Comparison of ENCODE assay signal across 25 cellular contexts in the genomic region with DNA sequence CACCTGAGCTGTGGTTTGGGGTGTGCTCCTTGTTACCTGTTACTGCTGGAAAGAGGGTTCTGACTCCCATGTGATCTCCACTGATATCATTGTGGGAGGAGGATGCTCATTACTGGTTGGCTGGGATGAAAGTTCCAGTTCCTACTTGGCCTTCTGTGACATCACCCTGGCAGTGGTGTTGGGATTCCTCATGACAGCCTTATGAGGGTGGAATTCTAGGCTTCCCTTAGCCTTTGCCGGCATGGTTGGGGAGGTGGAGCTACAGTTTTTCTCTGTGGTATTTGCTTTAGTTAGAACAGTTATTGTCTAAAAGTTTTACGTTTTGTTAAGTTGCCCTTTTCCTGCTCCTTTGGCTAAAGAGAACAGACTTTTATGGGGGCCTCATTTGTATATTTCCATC.
"Had no signal": no experiment of that assay in that cellular context is flagged by ENCODE, and none has a peak within 500 bp of the region (broad histone marks: within the 10 kb centered on the region; RNA-seq: fewer than 3 reads in every experiment).

No MANE protein-coding gene starts in this region.

- H3K27me3 ChIP-seq: colonic mucosa, left lung, neural progenitor cell, right lobe of liver, suprapubic skin, transverse colon had no signal

- H3K27me3 Mint-ChIP-seq: central memory CD8-positive, alpha-beta T cell; dendritic cell treated with granulocyte-macrophage colony-stimulating factor and Interleukin-4, amounts not matched to agents 40 ng/mL and 50 ng/mL, for 4 days; naive B cell; natural killer cell treated with Interleukin-12 subunit alpha and Interleukin-12 subunit beta and Interleukin-15 and Interleukin-18, amount 100 ng/mL, for 72 hours; progenitor cell of endocrine pancreas; stimulated activated naive CD8-positive, alpha-beta T cell treated with anti-CD3 and anti-CD28 coated beads, Interleukin-15, amount 100 ng/mL, for 72 hours had no signal

- H3K36me3 ChIP-seq: colonic mucosa, left lung, lower lobe of right lung, neural progenitor cell, right lobe of liver, suprapubic skin, transverse colon had no signal

- DNase-seq: colonic mucosa; effector CD8-positive, alpha-beta T cell; endodermal cell; left cardiac atrium; left lung; lower lobe of right lung; mucosa of descending colon; naive B cell; right lobe of liver; small intestine; stimulated activated CD4-positive, alpha-beta T cell treated with anti-CD3 and anti-CD28 coated beads, Interleukin-1b, Interleukin-23, amount 100 ng/mL, for 48 hours; stimulated activated CD4-positive, alpha-beta T cell treated with anti-CD3 and anti-CD28 coated beads, Interleukin-4, amount 100 ng/mL, for 1 hour; stimulated activated CD8-positive, alpha-beta memory T cell treated with anti-CD3 and anti-CD28 coated beads, Interleukin-4, amount 100 ng/mL, for 48 hours; stimulated activated naive CD4-positive, alpha-beta T cell; stimulated activated naive CD8-positive, alpha-beta T cell treated with anti-CD3 and anti-CD28 coated beads, Interleukin-15, amount 100 ng/mL, for 72 hours; transverse colon had no signal

- H3K27ac ChIP-seq: colonic mucosa, epithelial cell of prostate, left lung, lower lobe of right lung, neural progenitor cell, parathyroid adenoma, suprapubic skin, transverse colon had no signal

- H3K4me1 Mint-ChIP-seq: endodermal cell; naive B cell; neural progenitor cell; stimulated activated naive CD8-positive, alpha-beta T cell treated with anti-CD3 and anti-CD28 coated beads, Interleukin-15, amount 100 ng/mL, for 72 hours had no signal

- H3K79me2 ChIP-seq: parathyroid adenoma had no signal

- H3K4me1 ChIP-seq: colonic mucosa, left lung, lower lobe of right lung, neural progenitor cell, suprapubic skin, transverse colon had no signal

- H3K4me3 ChIP-seq: colonic mucosa, left lung, lower lobe of right lung, mucosa of descending colon, neural progenitor cell, right lobe of liver, suprapubic skin, transverse colon had no signal

- H3K27ac Mint-ChIP-seq: dendritic cell treated with granulocyte-macrophage colony-stimulating factor and Interleukin-4, amounts not matched to agents 40 ng/mL and 50 ng/mL, for 4 days; endodermal cell; natural killer cell treated with Interleukin-12 subunit alpha and Interleukin-12 subunit beta and Interleukin-15 and Interleukin-18, amount 100 ng/mL, for 72 hours; neural progenitor cell; progenitor cell of endocrine pancreas; stimulated activated naive CD8-positive, alpha-beta T cell treated with anti-CD3 and anti-CD28 coated beads, Interleukin-15, amount 100 ng/mL, for 72 hours had no signal

- H3K4me2 ChIP-seq: neural progenitor cell had no signal

- ATAC-seq: esophagus mucosa; left cardiac atrium; left lung; lower lobe of right lung; mucosa of descending colon; natural killer cell treated with Interleukin-12 subunit alpha and Interleukin-12 subunit beta and Interleukin-15 and Interleukin-18, amount 100 ng/mL, for 72 hours; stimulated activated naive CD8-positive, alpha-beta T cell treated with anti-CD3 and anti-CD28 coated beads, Interleukin-15, amount 100 ng/mL, for 72 hours had no signal

- H3K4me3 Mint-ChIP-seq: central memory CD8-positive, alpha-beta T cell; dendritic cell treated with granulocyte-macrophage colony-stimulating factor and Interleukin-4, amounts not matched to agents 40 ng/mL and 50 ng/mL, for 4 days; endodermal cell; naive B cell; natural killer cell treated with Interleukin-12 subunit alpha and Interleukin-12 subunit beta and Interleukin-15 and Interleukin-18, amount 100 ng/mL, for 72 hours; neural progenitor cell; stimulated activated naive CD8-positive, alpha-beta T cell treated with anti-CD3 and anti-CD28 coated beads, Interleukin-15, amount 100 ng/mL, for 72 hours had no signal

- H3K9me3 ChIP-seq: colonic mucosa, lower lobe of right lung, mucosa of descending colon, right lobe of liver, suprapubic skin, transverse colon had no signal

- H3K9ac ChIP-seq: neural progenitor cell, parathyroid adenoma had no signal

- H3K9me3 Mint-ChIP-seq: natural killer cell treated with Interleukin-12 subunit alpha and Interleukin-12 subunit beta and Interleukin-15 and Interleukin-18, amount 100 ng/mL, for 72 hours had no signal
